ENCODE assay signal across 2 cellular contexts in genomic region chr4:39353478-39354177, GRCh38.
TF ChIP-seq lines count a peak whose summit lies in the region.

No MANE protein-coding gene starts in this region.

TF ChIP-seq in SK-N-SH, 30 proteins besides CTCF, POLR2A, EP300 and RAD21:
- TF ChIP-seq SIN3A (IDR thresholded peaks at IDR 0.05; ENCODE audit: borderline replicate concordance, low read depth, low read length) (no peak), MEF2A (IDR thresholded peaks at IDR 0.05; ENCODE audit: borderline replicate concordance, low read depth) (no peak), RXRA (IDR thresholded peaks at IDR 0.05; ENCODE audit: borderline replicate concordance, low read depth) (no peak), TEAD4 (IDR thresholded peaks at IDR 0.05; ENCODE audit: borderline replicate concordance, insufficient read depth) (no peak), FOSL2 (IDR thresholded peaks at IDR 0.05; ENCODE audit: borderline replicate concordance, low read depth) (no peak), GABPA (IDR thresholded peaks at IDR 0.05; ENCODE audit: low read depth) (no peak), TCF12 (IDR thresholded peaks at IDR 0.05) (no peak), NFIC (IDR thresholded peaks at IDR 0.05; ENCODE audit: borderline replicate concordance) (no peak), EZH2phosphoT487 (IDR thresholded peaks at IDR 0.05; ENCODE audit: borderline replicate concordance, low read depth) (no peak), MXI1 (IDR thresholded peaks at IDR 0.05; ENCODE audit: low read depth, low read length) (no peak), JUND (IDR thresholded peaks at IDR 0.05) (no peak), POLR2AphosphoS5 (IDR thresholded peaks at IDR 0.05; ENCODE audit: low read depth, low read length) (no peak), ELF1 (IDR thresholded peaks at IDR 0.05) (no peak), FOXM1 (IDR thresholded peaks at IDR 0.05; ENCODE audit: low read depth) (no peak), RFX5 (IDR thresholded peaks at IDR 0.05; ENCODE audit: low read length) (no peak), MAX (IDR thresholded peaks at IDR 0.05; ENCODE audit: low read depth) (no peak), USF1 (IDR thresholded peaks at IDR 0.05; ENCODE audit: borderline replicate concordance, low read depth) (no peak)
- TF ChIP-seq, protein P1, sequence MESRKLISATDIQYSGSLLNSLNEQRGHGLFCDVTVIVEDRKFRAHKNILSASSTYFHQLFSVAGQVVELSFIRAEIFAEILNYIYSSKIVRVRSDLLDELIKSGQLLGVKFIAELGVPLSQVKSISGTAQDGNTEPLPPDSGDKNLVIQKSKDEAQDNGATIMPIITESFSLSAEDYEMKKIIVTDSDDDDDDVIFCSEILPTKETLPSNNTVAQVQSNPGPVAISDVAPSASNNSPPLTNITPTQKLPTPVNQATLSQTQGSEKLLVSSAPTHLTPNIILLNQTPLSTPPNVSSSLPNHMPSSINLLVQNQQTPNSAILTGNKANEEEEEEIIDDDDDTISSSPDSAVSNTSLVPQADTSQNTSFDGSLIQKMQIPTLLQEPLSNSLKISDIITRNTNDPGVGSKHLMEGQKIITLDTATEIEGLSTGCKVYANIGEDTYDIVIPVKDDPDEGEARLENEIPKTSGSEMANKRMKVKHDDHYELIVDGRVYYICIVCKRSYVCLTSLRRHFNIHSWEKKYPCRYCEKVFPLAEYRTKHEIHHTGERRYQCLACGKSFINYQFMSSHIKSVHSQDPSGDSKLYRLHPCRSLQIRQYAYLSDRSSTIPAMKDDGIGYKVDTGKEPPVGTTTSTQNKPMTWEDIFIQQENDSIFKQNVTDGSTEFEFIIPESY (IDR thresholded peaks at IDR 0.05; ENCODE audit: borderline replicate concordance, low read depth) = no peak
- TF ChIP-seq, protein P2, sequence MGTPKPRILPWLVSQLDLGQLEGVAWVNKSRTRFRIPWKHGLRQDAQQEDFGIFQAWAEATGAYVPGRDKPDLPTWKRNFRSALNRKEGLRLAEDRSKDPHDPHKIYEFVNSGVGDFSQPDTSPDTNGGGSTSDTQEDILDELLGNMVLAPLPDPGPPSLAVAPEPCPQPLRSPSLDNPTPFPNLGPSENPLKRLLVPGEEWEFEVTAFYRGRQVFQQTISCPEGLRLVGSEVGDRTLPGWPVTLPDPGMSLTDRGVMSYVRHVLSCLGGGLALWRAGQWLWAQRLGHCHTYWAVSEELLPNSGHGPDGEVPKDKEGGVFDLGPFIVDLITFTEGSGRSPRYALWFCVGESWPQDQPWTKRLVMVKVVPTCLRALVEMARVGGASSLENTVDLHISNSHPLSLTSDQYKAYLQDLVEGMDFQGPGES (IDR thresholded peaks at IDR 0.05; ENCODE audit: low read depth, low read length) = no peak
- TF ChIP-seq, protein P3, sequence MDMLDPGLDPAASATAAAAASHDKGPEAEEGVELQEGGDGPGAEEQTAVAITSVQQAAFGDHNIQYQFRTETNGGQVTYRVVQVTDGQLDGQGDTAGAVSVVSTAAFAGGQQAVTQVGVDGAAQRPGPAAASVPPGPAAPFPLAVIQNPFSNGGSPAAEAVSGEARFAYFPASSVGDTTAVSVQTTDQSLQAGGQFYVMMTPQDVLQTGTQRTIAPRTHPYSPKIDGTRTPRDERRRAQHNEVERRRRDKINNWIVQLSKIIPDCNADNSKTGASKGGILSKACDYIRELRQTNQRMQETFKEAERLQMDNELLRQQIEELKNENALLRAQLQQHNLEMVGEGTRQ (IDR thresholded peaks at IDR 0.05; ENCODE audit: borderline replicate concordance, low read depth, low read length) = no peak

TF ChIP-seq in endothelial cell of umbilical vein, 7 proteins besides CTCF, POLR2A, EP300 and RAD21:
- TF ChIP-seq POLR2AphosphoS5 (IDR thresholded peaks at IDR 0.05; ENCODE audit: insufficient read depth, low read depth, low read length) (no peak), GATA2 (IDR thresholded peaks at IDR 0.05; ENCODE audit: insufficient read depth, insufficient read length, low read depth, low read length) (no peak), MYC (IDR thresholded peaks at IDR 0.05; ENCODE audit: low read depth, low read length) (no peak), MAX (IDR thresholded peaks at IDR 0.05; ENCODE audit: insufficient read depth, insufficient read length) (no peak), JUN (IDR thresholded peaks at IDR 0.05; ENCODE audit: borderline replicate concordance, insufficient read depth, insufficient read length, low read depth) (peak; percentile 35)
